Comparison of ENCODE assay signal across 13 cellular contexts in genomic region chr1:47995306-47996050, GRCh38.
A peak's percentile ranks its signal among the peaks of the same experiment; 100 is the strongest.
DNase-seq lines count a peak whose midpoint lies in the region; ATAC-seq lines count a peak whose summit lies in the region.
"Had no signal": no experiment of that assay in that cellular context is flagged by ENCODE, and none has a peak within 500 bp of the region (broad histone marks: within the 10 kb centered on the region; RNA-seq: fewer than 3 reads in every experiment).

No MANE protein-coding gene starts in this region.

- H3K4me1 ChIP-seq in HUES6 (ENCODE audit: control insufficient read depth, insufficient read depth, low read length) (peaks cover 56% of the 10 kb centered on the region), adipocyte (ENCODE audit: control insufficient read depth, insufficient read depth, low read length) (peaks cover 27% of the 10 kb centered on the region), iPS-20b (ENCODE audit: insufficient read depth, low read length) (peaks cover 23% of the 10 kb centered on the region)
- H3K4me1 ChIP-seq: uterus had no signal

- peaks cover 7% of the 10 kb centered on the region for H3K36me3 ChIP-seq in HUES6 (ENCODE audit: control insufficient read depth, insufficient read depth, low read length)
- no peaks in the 10 kb centered on the region for H3K36me3 ChIP-seq in adipocyte (ENCODE audit: control insufficient read depth, insufficient read depth, low read length, severe bottlenecking)
- H3K36me3 ChIP-seq in iPS-20b (ENCODE audit: insufficient read depth, low read depth, low read length), result no peaks in the 10 kb centered on the region; the same call in 1 of the 2 replicates
- H3K36me3 ChIP-seq: ovary, uterus had no signal

- H3K4me3 Mint-ChIP-seq in stimulated activated effector memory CD8-positive, alpha-beta T cell treated with anti-CD3 and anti-CD28 coated beads, Interleukin-12 subunit alpha, Interleukin-12 subunit beta, amount 100 ng/mL, for 72 hours, result peak overlapping the region; percentile 55

- ATAC-seq in stimulated activated effector memory CD8-positive, alpha-beta T cell treated with anti-CD3 and anti-CD28 coated beads, Interleukin-12 subunit alpha, Interleukin-12 subunit beta, amount 100 ng/mL, for 72 hours, result no peak
- ATAC-seq: GM12878 had no signal

- H3K27me3 ChIP-seq in HUES6 (ENCODE audit: control insufficient read depth, insufficient read depth, low read length) (peaks cover 45% of the 10 kb centered on the region), adipocyte (replicated peaks; ENCODE audit: control insufficient read depth, insufficient read depth, low read length) (peaks cover 12% of the 10 kb centered on the region), iPS-20b (ENCODE audit: insufficient read depth, low read length) (peaks cover 47% of the 10 kb centered on the region)
- H3K27me3 ChIP-seq: ovary had no signal

- no peaks in the 10 kb centered on the region for H3K9me3 Mint-ChIP-seq in stimulated activated effector memory CD8-positive, alpha-beta T cell treated with anti-CD3 and anti-CD28 coated beads, Interleukin-12 subunit alpha, Interleukin-12 subunit beta, amount 100 ng/mL, for 72 hours

- H3K4me1 Mint-ChIP-seq in stimulated activated effector memory CD8-positive, alpha-beta T cell treated with anti-CD3 and anti-CD28 coated beads, Interleukin-12 subunit alpha, Interleukin-12 subunit beta, amount 100 ng/mL, for 72 hours, result peaks cover 8% of the 10 kb centered on the region

- H3K9me3 ChIP-seq in HUES6 (ENCODE audit: control insufficient read depth, insufficient read depth, low read depth, low read length) (no peaks in the 10 kb centered on the region), adipocyte (ENCODE audit: control insufficient read depth, low read length) (no peaks in the 10 kb centered on the region), iPS-20b (ENCODE audit: insufficient read depth, low read depth, low read length) (no peaks in the 10 kb centered on the region)
- H3K9me3 ChIP-seq: ovary, uterus had no signal

- H3K27ac Mint-ChIP-seq in stimulated activated effector memory CD8-positive, alpha-beta T cell treated with anti-CD3 and anti-CD28 coated beads, Interleukin-12 subunit alpha, Interleukin-12 subunit beta, amount 100 ng/mL, for 72 hours, result no peak overlapping the region

- H3K36me3 Mint-ChIP-seq in stimulated activated effector memory CD8-positive, alpha-beta T cell treated with anti-CD3 and anti-CD28 coated beads, Interleukin-12 subunit alpha, Interleukin-12 subunit beta, amount 100 ng/mL, for 72 hours, result no peaks in the 10 kb centered on the region

- H3K9ac ChIP-seq in HUES6 (ENCODE audit: low read length), result peak overlapping the region; percentile 70
- H3K9ac ChIP-seq in adipocyte (ENCODE audit: low read length), result peak overlapping the region; percentile 73
- peak overlapping the region; percentile 54; the same call in 1 of the 2 replicates for H3K9ac ChIP-seq in iPS-20b (ENCODE audit: low read depth, low read length)

- no peak for DNase-seq in adipocyte (ENCODE audit: low read depth)
- DNase-seq in stimulated activated effector memory CD8-positive, alpha-beta T cell treated with anti-CD3 and anti-CD28 coated beads, Interleukin-12 subunit alpha, Interleukin-12 subunit beta, amount 100 ng/mL, for 72 hours (ENCODE audit: low spot score in 2 of 2), result no peak
- no peak for DNase-seq in AML-193 (lab: John Stamatoyannopoulos, UW)
- no peak for DNase-seq in NK-92 treated with Interleukin-12 subunit alpha and Interleukin-12 subunit beta, amount 100 ng/mL, for 24 hours (lab: John Stamatoyannopoulos, UW)
- DNase-seq in DMS79 (lab: John Stamatoyannopoulos, UW), result no peak
- DNase-seq: activated CD4-positive, alpha-beta T cell treated with anti-CD3 and anti-CD28 coated beads for 48 hours; DMS 273 treated with DMSO at 0.1 percent for 48 hours; NCI-H524 treated with DMSO at 0.1 percent for 48 hours; uterus had no signal

- peak overlapping the region; percentile 70 for H3K4me3 ChIP-seq in HUES6 (ENCODE audit: low read depth, low read length)
- peak overlapping the region; percentile 75 for H3K4me3 ChIP-seq in adipocyte (ENCODE audit: low read length)
- H3K4me3 ChIP-seq in iPS-20b (ENCODE audit: low read length), result peak overlapping the region; percentile 74
- H3K4me3 ChIP-seq: GM12878 had no signal

- H3K27ac ChIP-seq in HUES6 (ENCODE audit: low read depth, low read length) (no peak overlapping the region), iPS-20b (ENCODE audit: low read length) (no peak overlapping the region)
